Comparison of ENCODE assay signal across 9 cellular contexts in the genomic region with DNA sequence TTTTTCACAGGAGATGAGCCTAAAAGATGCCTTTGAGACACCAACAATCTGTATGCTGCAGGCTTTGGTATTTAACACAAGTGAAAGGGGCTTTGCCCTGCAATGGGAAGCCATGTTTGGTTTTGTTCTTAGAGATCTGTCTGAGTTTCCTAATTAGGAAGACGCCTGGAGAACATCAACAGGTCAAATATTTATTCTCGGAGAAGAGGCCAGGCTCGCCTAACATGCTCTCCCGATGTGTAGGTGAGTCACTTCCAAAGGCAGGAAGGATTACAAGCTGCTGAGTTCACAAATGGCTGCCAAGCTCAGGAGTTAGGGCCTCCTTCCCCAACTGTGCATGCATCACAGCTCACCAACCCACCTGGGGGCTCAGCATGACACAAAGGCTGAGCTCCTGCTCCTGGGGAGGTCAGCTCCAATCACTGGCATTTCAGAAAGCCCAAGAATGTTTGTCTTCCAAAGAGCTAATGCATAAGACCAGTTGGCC.
DNase-seq lines count a peak whose midpoint lies in the region; ATAC-seq and TF ChIP-seq lines count a peak whose summit lies in the region.
"Had no signal": no experiment of that assay in that cellular context is flagged by ENCODE, and none has a peak within 500 bp of the region (broad histone marks: within the 10 kb centered on the region; RNA-seq: fewer than 3 reads in every experiment).

No MANE protein-coding gene starts in this region.

- H3K4me1 ChIP-seq in subcutaneous abdominal adipose tissue (ENCODE audit: control insufficient read depth in 5 of 5, insufficient read depth in 5 of 5, low read length in 5 of 5) (peaks cover 3 to 43% (median 22%) of the 10 kb centered on the region in 5 donors), Peyer's patch (peaks cover 0 to 4% (median 0%) of the 10 kb centered on the region in 4 donors)

- H3K9me3 ChIP-seq in subcutaneous abdominal adipose tissue (ENCODE audit: control insufficient read depth in 5 of 5, low read length in 5 of 5) (no peaks in the 10 kb centered on the region), Peyer's patch (no peaks in the 10 kb centered on the region)

- no peaks in the 10 kb centered on the region for H3K36me3 ChIP-seq in subcutaneous abdominal adipose tissue (ENCODE audit: control insufficient read depth in 5 of 5, insufficient read depth in 5 of 5, low read length in 5 of 5)
- H3K36me3 ChIP-seq in Peyer's patch, result no peaks in the 10 kb centered on the region

- no peak for ATAC-seq in HG03442 (IDR thresholded peaks at IDR 0.05; ENCODE audit: unreplicated experiment)

- H3K9ac ChIP-seq in subcutaneous abdominal adipose tissue (ENCODE audit: low read length in 5 of 5), result no peak overlapping the region

- TF ChIP-seq POLR2A in Peyer's patch (IDR thresholded peaks at IDR 0.05), result no peak

- H3K4me3 ChIP-seq in astrocyte of the spinal cord (ENCODE audit: low read depth, low read length) (no peak overlapping the region), subcutaneous abdominal adipose tissue (ENCODE audit: low read depth in 1 of 5, low read length in 5 of 5) (peak overlapping the region in 1 of 5 donors; percentile 9), Peyer's patch (no peak overlapping the region), dorsolateral prefrontal cortex (no peak overlapping the region)

- in situ Hi-C loops in astrocyte of the spinal cord (cut with HindIII; ENCODE audit: low sequenced_read_pairs), result no loop called here

- DNase-seq in HT1080 (ENCODE audit: low read depth), result peak; percentile 80
- DNase-seq in astrocyte of the spinal cord (ENCODE audit: low read depth, low spot score), result peak; percentile 84
- DNase-seq in iPS-NIHi7 (ENCODE audit: extremely low spot score), result peak; percentile 73
- no peak for DNase-seq in activated gamma-delta T cell treated with Interleukin-2 at 50 U/mL for 16 hours
- DNase-seq in Peyer's patch, result no peak
- no peak for DNase-seq in dorsolateral prefrontal cortex
- DNase-seq: NCI-H524 had no signal

- no peaks in the 10 kb centered on the region for H3K27me3 ChIP-seq in subcutaneous abdominal adipose tissue (ENCODE audit: control insufficient read depth in 5 of 5, insufficient read depth in 4 of 5, low read length in 5 of 5)
- no peaks in the 10 kb centered on the region for H3K27me3 ChIP-seq in Peyer's patch
- peaks cover 0 to 7% (median 0%) of the 10 kb centered on the region in 45 donors for H3K27me3 ChIP-seq in dorsolateral prefrontal cortex

- H3K27ac ChIP-seq in subcutaneous abdominal adipose tissue (ENCODE audit: low read depth, low read length) (peak overlapping the region; percentile 24), Peyer's patch (peak overlapping the region in 2 of 4 donors; percentile 66 to 70), dorsolateral prefrontal cortex (peak overlapping the region in 19 of 59 donors; percentile 0 to 59 (median 21))

- intact Hi-C loops in dorsolateral prefrontal cortex (cut with DNase I), result no loop called here

- TF ChIP-seq CTCF in astrocyte of the spinal cord (IDR thresholded peaks at IDR 0.05; ENCODE audit: low read depth, low read length) (no peak), Peyer's patch (IDR thresholded peaks at IDR 0.05) (no peak), dorsolateral prefrontal cortex (IDR thresholded peaks at IDR 0.05 in 54 of 56, conservative IDR thresholded peaks at IDR 0.05 in 2 of 56; ENCODE audit: low read depth in 1 of 56, partially characterized antibody in 56 of 56) (no peak)

Comparison
In these comparisons a context has a peak if more than half of its experiments do, and no peak if none do; other contexts are left out.
1. DNase-seq: peak in HT1080 (single experiment), astrocyte of the spinal cord (single experiment) and iPS-NIHi7 (single experiment); none in activated gamma-delta T cell treated with Interleukin-2 at 50 U/mL for 16 hours (single experiment), Peyer's patch (0 of 3) and dorsolateral prefrontal cortex (0 of 10).